In the genomic region with DNA sequence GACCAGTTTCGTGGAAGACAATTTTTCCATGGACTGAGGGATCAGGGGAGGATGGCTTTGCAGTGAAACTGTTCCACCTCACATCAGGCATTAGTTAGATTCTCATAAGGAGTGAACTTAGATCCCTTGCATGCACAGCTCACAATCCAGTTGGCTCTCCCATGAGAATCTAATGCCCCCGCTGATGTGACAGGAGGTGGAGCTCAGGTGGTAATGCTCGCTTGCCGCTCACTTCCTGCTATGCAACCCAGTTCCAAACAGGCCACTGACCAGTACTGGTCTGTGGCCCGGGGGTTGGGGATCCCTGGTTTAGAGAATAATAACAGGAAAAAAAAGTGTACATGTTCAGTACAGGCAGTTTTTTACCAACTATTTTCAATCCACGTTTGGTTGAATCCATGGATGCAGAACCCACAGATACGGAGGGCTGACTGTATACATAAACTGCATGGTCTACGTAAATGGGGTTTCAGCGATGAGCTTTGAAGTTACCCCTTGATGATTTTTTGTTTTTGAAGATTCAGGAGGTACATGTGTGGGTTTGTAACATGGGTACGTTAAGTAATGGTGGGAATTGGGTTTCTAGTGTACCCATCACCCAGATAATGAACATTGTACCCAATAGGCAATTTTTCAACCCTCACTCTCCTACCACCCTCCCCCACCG, we compare ENCODE assay signal across 13 cellular contexts. TPM values are rescaled to one million over a fixed set of nuclear protein-coding genes. Genes with fewer than 3 reads are reported as not detected.
DNase-seq lines count a peak whose midpoint lies in the region; ATAC-seq, FAIRE-seq and TF ChIP-seq lines count a peak whose summit lies in the region.
"Had no signal": no experiment of that assay in that cellular context is flagged by ENCODE, and none has a peak within 500 bp of the region (broad histone marks: within the 10 kb centered on the region; RNA-seq: fewer than 3 reads in every experiment).

No MANE protein-coding gene starts in this region.

- WGBS in esophagus muscularis mucosa, result 78% methylated on average over 11 of the region's 11 CpGs
- 52 to 64% (median 52%) methylated on average over 11 of the region's 11 CpGs for WGBS in small intestine, 3 donors

- H3K27ac Mint-ChIP-seq in T-helper 1 cell treated with Interleukin-12 subunit alpha and Interleukin-12 subunit beta and Interleukin-4 antibody, amounts not matched to agents 30 μg/mL and 1 μg/mL, for 36 hours, result peak overlapping the region; percentile 95

- TF ChIP-seq EP300 in esophagus muscularis mucosa (IDR thresholded peaks at IDR 0.05), result no peak

- peaks cover 38% of the 10 kb centered on the region for H3K36me3 Mint-ChIP-seq in T-helper 1 cell treated with Interleukin-12 subunit alpha and Interleukin-12 subunit beta and Interleukin-4 antibody, amounts not matched to agents 30 μg/mL and 1 μg/mL, for 36 hours (ENCODE audit: low read depth)

- H3K4me3 Mint-ChIP-seq in T-helper 1 cell treated with Interleukin-12 subunit alpha and Interleukin-12 subunit beta and Interleukin-4 antibody, amounts not matched to agents 30 μg/mL and 1 μg/mL, for 36 hours, result no peak overlapping the region

- no peak overlapping the region for H3K4me3 ChIP-seq in SJSA1
- no peak overlapping the region for H3K4me3 ChIP-seq in esophagus muscularis mucosa
- no peak overlapping the region for H3K4me3 ChIP-seq in small intestine (ENCODE audit: low read depth in 1 of 2, low read length in 2 of 2)
- H3K4me3 ChIP-seq in mucosa of descending colon, result no peak overlapping the region

- ATAC-seq in mucosa of descending colon, result no peak

- DNase-seq in T-helper 1 cell (no peak), SJSA1 (ENCODE audit: low read depth in 1 of 2, low spot score in 2 of 2) (no peak), esophagus muscularis mucosa (ENCODE audit: extremely low spot score) (no peak), small intestine (peak; percentile 74), KBM-7 (no peak), mucosa of descending colon (no peak)
- no peak for DNase-seq in stimulated activated naive CD4-positive, alpha-beta T cell treated with Interleukin-2 at 50 U/mL for 16 hours (lab: John Stamatoyannopoulos, UW)
- DNase-seq: activated CD8-positive, alpha-beta memory T cell treated with anti-CD3 and anti-CD28 coated beads, Interleukin-2, amount 50 U/mL, for 48 hours; glutamatergic neuron; H7; mesendoderm had no signal

- no peak for TF ChIP-seq CTCF in esophagus muscularis mucosa (IDR thresholded peaks at IDR 0.05)
- no peak for TF ChIP-seq CTCF in mucosa of descending colon (IDR thresholded peaks at IDR 0.05)

- in situ Hi-C loops in KBM-7 (cut with MboI; ENCODE audit: low pct_unique_long_range_greater_than_20kb, low sequenced_read_pairs), result no loop called here

- intact Hi-C loops in esophagus muscularis mucosa (cut with DNase I), result no loop called here
- intact Hi-C loops in mucosa of descending colon (cut with DNase I, micrococcal nuclease), result no loop called here

- no peaks in the 10 kb centered on the region for H3K27me3 Mint-ChIP-seq in T-helper 1 cell treated with Interleukin-12 subunit alpha and Interleukin-12 subunit beta and Interleukin-4 antibody, amounts not matched to agents 30 μg/mL and 1 μg/mL, for 36 hours (ENCODE audit: low read depth)

- H3K27me3 ChIP-seq in SJSA1 (replicated peaks), result no peaks in the 10 kb centered on the region
- no peaks in the 10 kb centered on the region for H3K27me3 ChIP-seq in esophagus muscularis mucosa
- no peaks in the 10 kb centered on the region for H3K27me3 ChIP-seq in small intestine (ENCODE audit: control insufficient read depth in 2 of 2, insufficient read depth in 2 of 2, low read length in 2 of 2)

- FAIRE-seq in small intestine (lab: Jason Lieb, UNC), result no peak

- H3K9me3 ChIP-seq in SJSA1 (replicated peaks) (no peaks in the 10 kb centered on the region), esophagus muscularis mucosa (no peaks in the 10 kb centered on the region), small intestine (ENCODE audit: control insufficient read depth, low read depth) (no peaks in the 10 kb centered on the region), mucosa of descending colon (no peaks in the 10 kb centered on the region)

- peaks cover 57% of the 10 kb centered on the region for H3K4me1 Mint-ChIP-seq in T-helper 1 cell treated with Interleukin-12 subunit alpha and Interleukin-12 subunit beta and Interleukin-4 antibody, amounts not matched to agents 30 μg/mL and 1 μg/mL, for 36 hours (ENCODE audit: low read depth)

- no peaks in the 10 kb centered on the region for H3K9me3 Mint-ChIP-seq in T-helper 1 cell treated with Interleukin-12 subunit alpha and Interleukin-12 subunit beta and Interleukin-4 antibody, amounts not matched to agents 30 μg/mL and 1 μg/mL, for 36 hours

- H3K4me1 ChIP-seq in SJSA1 (replicated peaks) (peaks cover 56% of the 10 kb centered on the region), esophagus muscularis mucosa (peaks cover 56 to 69% (median 62%) of the 10 kb centered on the region in 4 donors), small intestine (ENCODE audit: control insufficient read depth in 2 of 2, insufficient read depth in 1 of 2, low read depth in 1 of 2, low read length in 1 of 2) (peaks cover 11 to 13% of the 10 kb centered on the region in 2 donors), mucosa of descending colon (ENCODE audit: low read depth) (peaks cover 50% of the 10 kb centered on the region)

- H3K36me3 ChIP-seq in SJSA1, result peaks cover 15% of the 10 kb centered on the region
- peaks cover 0 to 27% (median 18%) of the 10 kb centered on the region in 4 donors for H3K36me3 ChIP-seq in esophagus muscularis mucosa
- H3K36me3 ChIP-seq in small intestine (ENCODE audit: control insufficient read depth in 2 of 2, insufficient read depth in 2 of 2, low read length in 2 of 2), result peaks cover 0 to 9% of the 10 kb centered on the region in 2 donors
- H3K36me3 ChIP-seq in mucosa of descending colon (ENCODE audit: low read depth), result no peaks in the 10 kb centered on the region

- TF ChIP-seq POLR2A in esophagus muscularis mucosa (IDR thresholded peaks at IDR 0.05; ENCODE audit: low read depth), result no peak

- peak overlapping the region; percentile 9; the same call in 1 of the 2 replicates for H3K27ac ChIP-seq in SJSA1
- peak overlapping the region; percentile 64 to 81 (median 72) for H3K27ac ChIP-seq in esophagus muscularis mucosa (replicated peaks in 1 of 4)
- peak overlapping the region; percentile 42 to 43 for H3K27ac ChIP-seq in small intestine (ENCODE audit: low read depth in 1 of 2, low read length in 1 of 2)
- H3K27ac ChIP-seq: 22Rv1 had no signal

RNA-seq across cellular contexts. Expression of a gene that starts 24.5 kb away (rescaled TPM):
- total RNA-seq in SJSA1 (2014; rRNA removed; shearing (Covaris generic)), result 38.4 and 51.3 TPM in 2 replicates
- total RNA-seq in esophagus muscularis mucosa, result 100 to 1,000 TPM; 135 to 184 (median 145) TPM
- 100 to 1,000 TPM in 2 of 3 donors, 10 to 100 TPM in 1; 66.8 to 136 (median 124) TPM for polyA plus RNA-seq in small intestine
- total RNA-seq in mucosa of descending colon, result 100 to 1,000 TPM; 141 to 186 (median 159) TPM

RNA-seq across cellular contexts. Expression of a gene that starts 48.9 kb away (rescaled TPM):
- total RNA-seq in SJSA1 (2014; rRNA removed; shearing (Covaris generic)), result 108 and 164 TPM in 2 replicates
- total RNA-seq in esophagus muscularis mucosa (100 to 1,000 TPM in 2 of 4 donors, 10 to 100 TPM in 2; 82.3 to 154 (median 116) TPM), mucosa of descending colon (10 to 100 TPM; 76.7 to 93.3 (median 84.9) TPM)
- polyA plus RNA-seq in small intestine, result 10 to 100 TPM; 64.8 to 83.9 (median 76.2) TPM

RNA-seq across cellular contexts. Expression of a gene that starts 57.2 kb away (rescaled TPM):
- total RNA-seq in SJSA1 (2014; rRNA removed; shearing (Covaris generic)), result 67.9 and 72.3 TPM in 2 replicates
- 10 to 100 TPM; 35.3 to 54.2 (median 49.4) TPM for total RNA-seq in esophagus muscularis mucosa
- polyA plus RNA-seq in small intestine, result 100 to 1,000 TPM in 2 of 3 donors, 10 to 100 TPM in 1; 62.2 to 359 (median 336) TPM
- 10 to 100 TPM; 50.7 to 60.6 (median 60.0) TPM for total RNA-seq in mucosa of descending colon

Comparison
In these comparisons a context has a peak if more than half of its experiments do, and no peak if none do; other contexts are left out.
1. H3K27ac ChIP-seq: peak in every context shown above with its lines; median percentile 72 in esophagus muscularis mucosa; 42 in small intestine; 9 in SJSA1.